11 cellular contexts compared by ENCODE assay signal in genomic region chr2:219483451-219484342, GRCh38. TPM values are rescaled to one million over a fixed set of nuclear protein-coding genes. Genes with fewer than 3 reads are reported as not detected.
DNase-seq lines count a peak whose midpoint lies in the region; ATAC-seq lines count a peak whose summit lies in the region.
"Had no signal": no experiment of that assay in that cellular context is flagged by ENCODE, and none has a peak within 500 bp of the region (broad histone marks: within the 10 kb centered on the region; RNA-seq: fewer than 3 reads in every experiment).

No MANE protein-coding gene starts in this region.

- POLR2A ChIA-PET in activated naive CD8-positive, alpha-beta T cell treated with anti-CD3 and anti-CD28 coated beads, Interleukin-2, amount 10 ng/mL, durations not matched to agents 7 days and 5 days (lab: Charles Lee) = interaction anchor here (1.0 kb wide), 1 partner anchor 96 kb away, joined by 3 read pairs; no protein-coding TSS in a partner anchor

- H4K91ac ChIP-seq in mesenchymal stem cell (ENCODE audit: low read length) = no peak overlapping the region

- peak overlapping the region in 1 of 2 experiments; percentile 49 for H3K18ac ChIP-seq in mesenchymal stem cell (ENCODE audit: low read depth in 1 of 2, low read length in 2 of 2)

- no peak for ATAC-seq in activated naive CD8-positive, alpha-beta T cell treated with anti-CD3 and anti-CD28 coated beads, Interleukin-2, amount 10 ng/mL, durations not matched to agents 7 days and 5 days (ENCODE audit: low read depth)
- peak; percentile 32 for ATAC-seq in stimulated activated naive CD8-positive, alpha-beta T cell treated with anti-CD3 and anti-CD28 coated beads, Interleukin-15, amount 100 ng/mL, for 72 hours
- ATAC-seq in GM18868 (IDR thresholded peaks at IDR 0.05; ENCODE audit: unreplicated experiment) = no peak

- H3K4ac ChIP-seq in mesenchymal stem cell (ENCODE audit: low read depth in 1 of 2, low read length in 2 of 2) = no peak overlapping the region

- H3K4me3 ChIP-seq in mesenchymal stem cell (ENCODE audit: insufficient read depth in 1 of 2, low read depth in 1 of 2, low read length in 2 of 2) (no peak overlapping the region), HAP-1 (no peak overlapping the region)

- H3K4me2 ChIP-seq in mesenchymal stem cell (ENCODE audit: low read length, poor library complexity, severe bottlenecking) = peak overlapping the region; percentile 69

- DNase-seq in NCI-H748 (lab: John Stamatoyannopoulos, UW; ENCODE audit: unreplicated experiment) (peak; percentile 39), NCI-H748 treated with DMSO at 0.1 percent for 48 hours (lab: John Stamatoyannopoulos, UW) (no peak), mesenchymal stem cell (no peak), HAP-1 (ENCODE audit: low spot score in 2 of 2) (no peak)
- no peak for DNase-seq in activated naive CD8-positive, alpha-beta T cell treated with anti-CD3 and anti-CD28 coated beads, Interleukin-2, amount 10 ng/mL, durations not matched to agents 7 days and 5 days
- DNase-seq in stimulated activated naive CD8-positive, alpha-beta T cell treated with anti-CD3 and anti-CD28 coated beads, Interleukin-15, amount 100 ng/mL, for 72 hours = no peak
- no peak for DNase-seq in activated effector memory CD4-positive, alpha-beta T cell treated with anti-CD3 and anti-CD28 coated beads, Interleukin-2, amount 50 U/mL, for 16 hours
- DNase-seq: DMS79 treated with DMSO at 0.1 percent for 48 hours, KBM-7, NCI-H446 had no signal

- no peak overlapping the region for H3K9ac ChIP-seq in mesenchymal stem cell (ENCODE audit: low read length)

- H3K27ac Mint-ChIP-seq in activated naive CD8-positive, alpha-beta T cell treated with anti-CD3 and anti-CD28 coated beads, Interleukin-2, amount 10 ng/mL, durations not matched to agents 7 days and 5 days = no peak overlapping the region
- H3K27ac Mint-ChIP-seq in stimulated activated naive CD8-positive, alpha-beta T cell treated with anti-CD3 and anti-CD28 coated beads, Interleukin-15, amount 100 ng/mL, for 72 hours = no peak overlapping the region

- H3K23ac ChIP-seq in mesenchymal stem cell (ENCODE audit: low read length in 2 of 2) = no peak overlapping the region

- peaks cover 5% of the 10 kb centered on the region for H3K4me1 Mint-ChIP-seq in activated naive CD8-positive, alpha-beta T cell treated with anti-CD3 and anti-CD28 coated beads, Interleukin-2, amount 10 ng/mL, durations not matched to agents 7 days and 5 days
- H3K4me1 Mint-ChIP-seq in stimulated activated naive CD8-positive, alpha-beta T cell treated with anti-CD3 and anti-CD28 coated beads, Interleukin-15, amount 100 ng/mL, for 72 hours = peaks cover 12% of the 10 kb centered on the region

- no peak overlapping the region for H3K27ac ChIP-seq in mesenchymal stem cell (ENCODE audit: low read length, poor library complexity, severe bottlenecking)

- no peak overlapping the region for H2BK5ac ChIP-seq in mesenchymal stem cell (ENCODE audit: low read depth, low read length, poor library complexity, severe bottlenecking)

- in situ Hi-C loops in HAP-1 (cut with MboI; ENCODE audit: low sequenced_read_pairs) = no loop called here

- peaks cover 36% of the 10 kb centered on the region for H3K27me3 Mint-ChIP-seq in activated naive CD8-positive, alpha-beta T cell treated with anti-CD3 and anti-CD28 coated beads, Interleukin-2, amount 10 ng/mL, durations not matched to agents 7 days and 5 days
- H3K27me3 Mint-ChIP-seq in stimulated activated naive CD8-positive, alpha-beta T cell treated with anti-CD3 and anti-CD28 coated beads, Interleukin-15, amount 100 ng/mL, for 72 hours = peaks cover 82% of the 10 kb centered on the region

- peaks cover 28% of the 10 kb centered on the region for H3K4me1 ChIP-seq in mesenchymal stem cell (ENCODE audit: control insufficient read depth, insufficient read depth, low read depth, low read length)
- H3K4me1 ChIP-seq in HAP-1 = no peaks in the 10 kb centered on the region

- H4K8ac ChIP-seq in mesenchymal stem cell (ENCODE audit: low read length) = no peak overlapping the region

- H3K4me3 Mint-ChIP-seq in activated naive CD8-positive, alpha-beta T cell treated with anti-CD3 and anti-CD28 coated beads, Interleukin-2, amount 10 ng/mL, durations not matched to agents 7 days and 5 days = peak overlapping the region; percentile 13
- H3K4me3 Mint-ChIP-seq in stimulated activated naive CD8-positive, alpha-beta T cell treated with anti-CD3 and anti-CD28 coated beads, Interleukin-15, amount 100 ng/mL, for 72 hours = peak overlapping the region; percentile 61 to 81

- H2BK12ac ChIP-seq in mesenchymal stem cell (ENCODE audit: low read length in 2 of 2) = no peak overlapping the region

- no peaks in the 10 kb centered on the region for H3K9me3 Mint-ChIP-seq in activated naive CD8-positive, alpha-beta T cell treated with anti-CD3 and anti-CD28 coated beads, Interleukin-2, amount 10 ng/mL, durations not matched to agents 7 days and 5 days
- no peaks in the 10 kb centered on the region for H3K9me3 Mint-ChIP-seq in stimulated activated naive CD8-positive, alpha-beta T cell treated with anti-CD3 and anti-CD28 coated beads, Interleukin-15, amount 100 ng/mL, for 72 hours

- no peaks in the 10 kb centered on the region for H3K36me3 Mint-ChIP-seq in activated naive CD8-positive, alpha-beta T cell treated with anti-CD3 and anti-CD28 coated beads, Interleukin-2, amount 10 ng/mL, durations not matched to agents 7 days and 5 days

- WGBS in mesenchymal stem cell = 33% methylated on average over 58 of the region's 58 CpGs

- H3K9me3 ChIP-seq in mesenchymal stem cell (ENCODE audit: control insufficient read depth, low read length) (no peaks in the 10 kb centered on the region), HAP-1 (no peaks in the 10 kb centered on the region)

- no peak overlapping the region for H2BK15ac ChIP-seq in mesenchymal stem cell (ENCODE audit: low read depth, poor library complexity, severe bottlenecking)

- no peak overlapping the region for H2BK120ac ChIP-seq in mesenchymal stem cell (ENCODE audit: low read depth, low read length)

- H3K36me3 ChIP-seq in mesenchymal stem cell (ENCODE audit: control insufficient read depth in 1 of 2, insufficient read depth in 2 of 2, low read depth in 1 of 2, low read length in 2 of 2) (peaks cover 59 to 71% of the 10 kb centered on the region in 2 experiments), HAP-1 (replicated peaks) (no peaks in the 10 kb centered on the region)

- H3K79me1 ChIP-seq in mesenchymal stem cell (replicated peaks; ENCODE audit: low read length, poor library complexity, severe bottlenecking) = no peaks in the 10 kb centered on the region

- H3K14ac ChIP-seq in mesenchymal stem cell (ENCODE audit: low read length in 2 of 2) = peak overlapping the region in 1 of 2 experiments; percentile 19

- H3K27me3 ChIP-seq in mesenchymal stem cell (ENCODE audit: control insufficient read depth in 1 of 2, insufficient read depth in 1 of 2, low read length in 2 of 2) (peaks cover 3 to 19% of the 10 kb centered on the region in 2 experiments), HAP-1 (ENCODE audit: low read depth) (peaks cover 24% of the 10 kb centered on the region)

- peak overlapping the region; percentile 32 for H2AFZ ChIP-seq in mesenchymal stem cell (ENCODE audit: low read depth, low read length)

- H2AK5ac ChIP-seq in mesenchymal stem cell (ENCODE audit: low read length, severe bottlenecking) = no peak overlapping the region

RNA-seq across cellular contexts. Expression of gene GMPPA, which starts 15.0 kb away (rescaled TPM):
- total RNA-seq in activated naive CD8-positive, alpha-beta T cell treated with anti-CD3 and anti-CD28 coated beads, Interleukin-2, amount 10 ng/mL, durations not matched to agents 7 days and 5 days = 10 to 100 TPM; 31.3 to 32.6 TPM
- 41.8 TPM for polyA plus RNA-seq in mesenchymal stem cell (2013, experiment 1 of 2)
- polyA plus RNA-seq in mesenchymal stem cell (2013, experiment 2 of 2) = 41.6 TPM

RNA-seq across cellular contexts. Expression of gene ASIC4, which starts 30.6 kb away (rescaled TPM):
- total RNA-seq in activated naive CD8-positive, alpha-beta T cell treated with anti-CD3 and anti-CD28 coated beads, Interleukin-2, amount 10 ng/mL, durations not matched to agents 7 days and 5 days = under 1 TPM; 0.08 to 0.09 TPM
- not detected for polyA plus RNA-seq in mesenchymal stem cell (2013, experiment 1 of 2)
- not detected for polyA plus RNA-seq in mesenchymal stem cell (2013, experiment 2 of 2)

RNA-seq across cellular contexts. Expression of gene SPEG, which starts 49.1 kb away (rescaled TPM):
- total RNA-seq in activated naive CD8-positive, alpha-beta T cell treated with anti-CD3 and anti-CD28 coated beads, Interleukin-2, amount 10 ng/mL, durations not matched to agents 7 days and 5 days = 10 to 100 TPM; 18.1 to 23.6 TPM
- 19.3 TPM for polyA plus RNA-seq in mesenchymal stem cell (2013, experiment 1 of 2)
- polyA plus RNA-seq in mesenchymal stem cell (2013, experiment 2 of 2) = 19.1 TPM

RNA-seq across cellular contexts. Expression of gene CHPF, which starts 59.9 kb away (rescaled TPM):
- total RNA-seq in activated naive CD8-positive, alpha-beta T cell treated with anti-CD3 and anti-CD28 coated beads, Interleukin-2, amount 10 ng/mL, durations not matched to agents 7 days and 5 days = 1 to 10 TPM; 7.7 to 8.1 TPM
- 134 TPM for polyA plus RNA-seq in mesenchymal stem cell (2013, experiment 1 of 2)
- 133 TPM for polyA plus RNA-seq in mesenchymal stem cell (2013, experiment 2 of 2)
